In the genomic region with DNA sequence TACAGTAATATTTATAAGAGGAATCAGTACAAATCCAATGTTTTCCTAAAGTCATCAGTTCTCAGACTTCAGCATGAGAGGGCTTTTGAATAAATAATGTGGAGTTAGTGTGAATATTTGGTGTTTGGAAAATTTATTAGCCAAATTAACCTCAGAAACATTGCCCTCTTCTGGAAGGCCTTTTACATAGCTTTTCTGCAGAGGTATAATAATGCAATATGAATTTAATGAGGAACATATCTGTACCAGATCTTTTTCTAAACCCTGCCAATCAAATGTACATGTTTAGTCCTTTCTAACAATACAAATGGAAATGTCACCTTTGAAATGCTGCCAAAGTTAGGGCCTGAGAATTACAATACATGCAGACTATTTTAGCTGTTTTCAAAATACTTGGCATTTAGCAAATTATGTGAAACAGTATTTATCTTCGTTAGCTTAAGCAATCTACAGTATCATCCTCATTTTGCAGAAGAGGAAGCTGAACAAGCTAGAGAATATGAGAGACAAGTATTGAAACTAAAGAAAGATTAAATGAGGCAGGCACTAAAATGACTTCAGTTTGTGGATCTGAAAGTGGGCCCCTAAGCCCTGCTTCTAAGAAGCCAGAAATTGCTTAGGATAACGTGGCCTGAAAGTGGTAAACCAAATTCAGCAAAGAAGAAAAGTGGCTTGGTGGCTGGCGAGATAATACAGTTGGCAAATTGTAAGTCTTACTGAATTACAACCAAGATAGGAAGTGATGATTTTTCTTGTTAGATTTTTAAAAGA, we compare ENCODE assay signal across 13 cellular contexts.
A peak's percentile ranks its signal among the peaks of the same experiment; 100 is the strongest.
DNase-seq lines count a peak whose midpoint lies in the region; ATAC-seq, FAIRE-seq and TF ChIP-seq lines count a peak whose summit lies in the region.
"Had no signal": no experiment of that assay in that cellular context is flagged by ENCODE, and none has a peak within 500 bp of the region (broad histone marks: within the 10 kb centered on the region; RNA-seq: fewer than 3 reads in every experiment).

No MANE protein-coding gene starts in this region.

- H3K9ac ChIP-seq in SK-N-MC (ENCODE audit: insufficient read length) (no peak overlapping the region), keratinocyte (ENCODE audit: control insufficient read depth, extremely low read depth, insufficient read depth, low read length) (no peak overlapping the region)

- TF ChIP-seq CTCF in keratinocyte (optimal IDR thresholded peaks at IDR 0.05 in 1 of 3, IDR thresholded peaks at IDR 0.05 in 1 of 3, conservative IDR thresholded peaks at IDR 0.05 in 1 of 3; ENCODE audit: extremely low read depth in 1 of 3, insufficient read depth in 2 of 3, low read length in 3 of 3) (peak in 2 of 3 experiments; percentile 36 to 40), spleen (IDR thresholded peaks at IDR 0.05 in 8 of 11, conservative IDR thresholded peaks at IDR 0.05 in 3 of 11) (peak in 1 of 11 experiments; percentile 6), heart left ventricle (IDR thresholded peaks at IDR 0.05) (peak in 4 of 12 donors; percentile 16 to 37 (median 29))

- H4K20me1 ChIP-seq in keratinocyte (ENCODE audit: control insufficient read depth, extremely low read depth, insufficient read depth, low read length): no peaks in the 10 kb centered on the region

- ATAC-seq in HG03565 (IDR thresholded peaks at IDR 0.05; ENCODE audit: unreplicated experiment) (peak; percentile 59), GM19455 (IDR thresholded peaks at IDR 0.05; ENCODE audit: unreplicated experiment) (no peak), heart left ventricle (no peak), GM18861 (IDR thresholded peaks at IDR 0.05; ENCODE audit: unreplicated experiment) (no peak)

- peak overlapping the region; percentile 16; the same call in 1 of the 2 replicates for H3K4me3 ChIP-seq in SK-N-MC
- no peak overlapping the region for H3K4me3 ChIP-seq in keratinocyte (ENCODE audit: control insufficient read depth in 2 of 3, extremely low read depth in 1 of 3, insufficient read depth in 2 of 3, low read depth in 1 of 3, low read length in 3 of 3)
- no peak overlapping the region for H3K4me3 ChIP-seq in spleen
- H3K4me3 ChIP-seq in heart left ventricle: no peak overlapping the region
- H3K4me3 ChIP-seq: HAP-1 had no signal

- no peaks in the 10 kb centered on the region for H3K36me3 ChIP-seq in SK-N-MC (ENCODE audit: insufficient read depth, low read length)
- no peaks in the 10 kb centered on the region for H3K36me3 ChIP-seq in keratinocyte (ENCODE audit: control insufficient read depth in 2 of 2, extremely low read depth in 1 of 2, insufficient read depth in 2 of 2, low read length in 2 of 2)
- H3K36me3 ChIP-seq in spleen: no peaks in the 10 kb centered on the region
- no peaks in the 10 kb centered on the region for H3K36me3 ChIP-seq in heart left ventricle
- H3K36me3 ChIP-seq: HAP-1 had no signal

- peak overlapping the region; percentile 8 for H2AFZ ChIP-seq in keratinocyte (ENCODE audit: control insufficient read depth, low read length)

- dilution Hi-C loops in keratinocyte (cut with MboI; ENCODE audit: extremely low pct_ligation_motif_present, low sequenced_read_pairs): no loop called here

- no peak for TF ChIP-seq POLR2A in GM12891 (IDR thresholded peaks at IDR 0.05; ENCODE audit: low read depth, low read length)
- TF ChIP-seq POLR2A in spleen (IDR thresholded peaks at IDR 0.05): no peak
- TF ChIP-seq POLR2A in heart left ventricle (IDR thresholded peaks at IDR 0.05): no peak

- H3K9me3 ChIP-seq in SK-N-MC (ENCODE audit: low read depth, low read length) (no peaks in the 10 kb centered on the region), keratinocyte (ENCODE audit: control insufficient read depth, low read depth, low read length) (no peaks in the 10 kb centered on the region), spleen (no peaks in the 10 kb centered on the region), heart left ventricle (peaks cover 0 to 1% (median 0%) of the 10 kb centered on the region in 12 donors)
- H3K9me3 ChIP-seq: HAP-1 had no signal

- H3K27me3 ChIP-seq in keratinocyte (ENCODE audit: control insufficient read depth, extremely low read depth, insufficient read depth, low read length): no peaks in the 10 kb centered on the region
- no peaks in the 10 kb centered on the region for H3K27me3 ChIP-seq in spleen (replicated peaks in 1 of 7)
- no peaks in the 10 kb centered on the region for H3K27me3 ChIP-seq in heart left ventricle

- H3K4me2 ChIP-seq in keratinocyte (ENCODE audit: control insufficient read depth, extremely low read depth, insufficient read depth, low read depth, low read length): no peak overlapping the region

- H3K9me1 ChIP-seq in keratinocyte (ENCODE audit: control insufficient read depth, extremely low read depth, insufficient read depth, low read length): no peaks in the 10 kb centered on the region

- H3K4me1 ChIP-seq in keratinocyte (ENCODE audit: control insufficient read depth, extremely low read depth, insufficient read depth, low read length): peaks cover 26% of the 10 kb centered on the region
- H3K4me1 ChIP-seq in spleen: peaks cover 0 to 10% (median 0%) of the 10 kb centered on the region in 6 donors
- H3K4me1 ChIP-seq in heart left ventricle: peaks cover 0 to 14% (median 0%) of the 10 kb centered on the region in 12 donors
- H3K4me1 ChIP-seq: HAP-1 had no signal

- no peaks in the 10 kb centered on the region for H3K79me2 ChIP-seq in keratinocyte (ENCODE audit: control insufficient read depth, insufficient read depth, low read length)

- WGBS in spleen, 5 donors: 43 to 62% (median 61%) methylated on average over 3 of the region's 3 CpGs
- 75 to 79% (median 78%) methylated on average over 3 of the region's 3 CpGs for WGBS in heart left ventricle, 4 donors

- H3K27ac ChIP-seq in SK-N-MC (no peak overlapping the region), keratinocyte (ENCODE audit: control insufficient read depth, insufficient read depth, low read length) (no peak overlapping the region), spleen (no peak overlapping the region), heart left ventricle (no peak overlapping the region)

- intact Hi-C loops in spleen (cut with DNase I; ENCODE audit: low total_unique reads): no loop called here
- intact Hi-C loops in heart left ventricle (cut with DNase I): no loop called here

- FAIRE-seq in GM12891 (lab: Jason Lieb, UNC): no peak
- FAIRE-seq in keratinocyte (lab: Jason Lieb, UNC): no peak
- FAIRE-seq: kidney had no signal

- no peak for DNase-seq in GM12891 (ENCODE audit: insufficient read length, low spot score)
- no peak for DNase-seq in SK-N-MC (ENCODE audit: low read depth, low spot score)
- DNase-seq in keratinocyte (ENCODE audit: low read depth, low spot score): no peak
- DNase-seq in spleen: no peak
- DNase-seq in heart left ventricle: no peak
- DNase-seq: KG1; kidney; RPMI8226; stimulated activated naive CD4-positive, alpha-beta T cell treated with Interleukin-2 at 50 U/mL for 16 hours had no signal

TF ChIP-seq in GM12891, 5 proteins besides CTCF, POLR2A, EP300 and RAD21:
- TF ChIP-seq POU2F2 (IDR thresholded peaks at IDR 0.05; ENCODE audit: low read depth, low read length): no peak
- peak; percentile 27; the same call in 1 of the 2 replicates for TF ChIP-seq SPI1 (IDR thresholded peaks at IDR 0.05; ENCODE audit: low read depth, low read length)
